ENCODE assay signal across 11 cellular contexts in the genomic region with DNA sequence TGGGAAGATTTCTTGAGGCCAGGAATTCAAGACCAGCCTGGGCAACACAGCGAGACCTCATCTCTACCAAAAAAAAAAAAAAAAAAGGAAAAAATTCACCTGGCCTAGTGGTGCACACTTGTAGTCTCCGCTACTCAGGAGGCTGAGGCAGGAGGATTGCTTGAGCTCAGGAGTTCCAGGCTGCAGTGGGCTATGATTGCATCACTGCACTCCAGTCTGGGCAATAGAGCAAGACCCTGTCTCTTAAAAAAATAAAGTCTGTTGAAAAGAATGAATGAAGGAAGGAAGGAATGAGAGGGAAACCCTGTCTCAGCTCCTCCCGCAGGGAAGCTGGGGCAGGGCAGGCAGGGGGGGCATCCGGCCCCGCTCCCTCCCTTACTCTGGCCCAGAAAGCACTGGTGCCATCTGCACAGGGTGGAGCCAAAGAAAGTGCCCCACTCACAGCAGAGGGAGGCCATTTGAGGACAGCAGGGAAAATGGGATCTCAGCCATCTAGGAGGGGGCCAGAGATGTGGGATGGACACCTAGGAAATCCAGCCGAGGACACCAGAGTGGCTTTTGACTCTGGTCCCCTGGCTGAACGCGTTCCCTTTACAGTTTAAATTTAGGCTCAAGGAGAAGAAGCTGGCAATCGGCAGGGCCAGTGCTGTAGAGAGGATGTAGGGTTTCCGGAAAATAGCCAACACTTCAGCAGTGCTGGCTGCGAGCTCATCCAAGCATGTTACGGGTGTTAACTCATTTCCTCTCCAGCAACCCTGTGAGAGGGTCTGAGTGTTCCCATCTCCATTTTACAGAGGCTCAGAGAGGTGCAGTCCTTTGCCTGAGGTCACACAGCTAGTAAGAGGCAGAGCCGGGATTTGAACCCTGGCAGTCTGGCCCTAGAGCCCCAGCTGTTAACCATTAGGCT. TPM values are rescaled to one million over a fixed set of nuclear protein-coding genes. Genes with fewer than 3 reads are reported as not detected.
DNase-seq lines count a peak whose midpoint lies in the region; ATAC-seq, FAIRE-seq and TF ChIP-seq lines count a peak whose summit lies in the region.
"Had no signal": no experiment of that assay in that cellular context is flagged by ENCODE, and none has a peak within 500 bp of the region (broad histone marks: within the 10 kb centered on the region; RNA-seq: fewer than 3 reads in every experiment).

No MANE protein-coding gene starts in this region.

- no peak for TF ChIP-seq CTCF in H1 (IDR thresholded peaks at IDR 0.05; ENCODE audit: control extremely low read depth in 1 of 3, insufficient read depth in 1 of 3, low read depth in 1 of 3, low read length in 3 of 3)

- peaks cover 0 to 24% (median 20%) of the 10 kb centered on the region in 4 experiments; a peak in 6 of 7 replicates for H3K4me1 ChIP-seq in H1 (replicated peaks in 1 of 4; ENCODE audit: control insufficient read depth in 3 of 4, insufficient read depth in 4 of 4, low read length in 3 of 4)

- peaks cover 0 to 8% of the 10 kb centered on the region in 2 experiments; a peak in 1 of 4 replicates for H3K79me2 ChIP-seq in H1 (ENCODE audit: control insufficient read depth in 1 of 2, insufficient read depth in 2 of 2, low read length in 2 of 2)

- 0 out of 2 replicates have a peak overlapping the region, but pooled peaks have one; percentile 29 for H4K8ac ChIP-seq in H1 (ENCODE audit: extremely low read depth, insufficient read depth, low read length)

- no peaks in the 10 kb centered on the region for H3K9me3 Mint-ChIP-seq in activated T-cell treated with anti-CD3 and anti-CD28 coated beads, Interleukin-2, amount 50 U/mL, for 72 hours

- POLR2A ChIA-PET in H1 (lab: Charles Lee; ENCODE audit: partially characterized antibody): interaction anchor here (0.9 to 2.0 kb wide), 5 partner anchors 8 to 23 kb away, joined by 3 to 14 read pairs (median 3); a partner anchor contains a TSS

- no peak overlapping the region for H2AFZ ChIP-seq in H1 (ENCODE audit: low read length)

- H2BK120ac ChIP-seq in H1 (replicated peaks; ENCODE audit: low read depth, low read length): no peak overlapping the region

- 0 out of 2 replicates have a peak overlapping the region, but pooled peaks have one; percentile 30 for H2AK5ac ChIP-seq in H1 (ENCODE audit: low read depth, low read length)

- WGBS in H1 (ENCODE audit: extremely low coverage in 1 of 2, insufficient coverage in 1 of 2, insufficient read length in 1 of 2, insufficient replicate concordance in 2 of 2, low coverage in 1 of 2, low lambda C conversion rate in 2 of 2, missing lambda C conversion rate in 1 of 2), 2 experiments: 84% methylated on average over 11 of the region's 13 CpGs; no CpG with 5 or more reads in 1 of the 2 experiments

- H3K9me3 ChIP-seq in H1 (ENCODE audit: insufficient read depth in 2 of 2, low read depth in 1 of 2, low read length in 1 of 2): no peaks in the 10 kb centered on the region

- H3K23me2 ChIP-seq in H1 (ENCODE audit: low read depth, low read length): peaks cover 7% of the 10 kb centered on the region; the same call in 1 of the 2 replicates

- H2BK5ac ChIP-seq in H1 (ENCODE audit: low read depth, low read length): no peak overlapping the region

- H3K36me3 Mint-ChIP-seq in activated T-cell treated with anti-CD3 and anti-CD28 coated beads, Interleukin-2, amount 50 U/mL, for 72 hours (ENCODE audit: insufficient read depth in 2 of 2): no peaks in the 10 kb centered on the region

- DNase-seq in EH (ENCODE audit: low read depth) (peak; percentile 55), KBM-7 (peak; percentile 90), H1 (ENCODE audit: low read depth in 1 of 2, low spot score in 2 of 2) (no peak), occipital lobe (lab: John Stamatoyannopoulos, UW) (peak; percentile 59)
- no peak for DNase-seq in activated T-cell treated with anti-CD3 and anti-CD28 coated beads, Interleukin-2, amount 50 U/mL, for 72 hours
- DNase-seq in activated CD4-positive, CD25-positive, alpha-beta regulatory T cell (lab: John Stamatoyannopoulos, UW): no peak
- DNase-seq: DMS79 treated with DMSO at 0.1 percent for 48 hours; stimulated activated CD4-positive, alpha-beta T cell treated with anti-CD3 and anti-CD28 coated beads, Interleukin-1b, Interleukin-23, amount 100 ng/mL, for 48 hours had no signal

- H3K79me1 ChIP-seq in H1 (ENCODE audit: low read depth, low read length): no peaks in the 10 kb centered on the region

- no peaks in the 10 kb centered on the region; a peak in 1 of 8 replicates for H3K36me3 ChIP-seq in H1 (ENCODE audit: control insufficient read depth in 2 of 4, insufficient read depth in 4 of 4, low read length in 3 of 4)

- no peak overlapping the region for H3K56ac ChIP-seq in H1 (replicated peaks; ENCODE audit: insufficient read length, low read depth, low read length)

- H2BK20ac ChIP-seq in H1 (ENCODE audit: low read length): no peak overlapping the region

- no peak overlapping the region for H3K27ac Mint-ChIP-seq in activated T-cell treated with anti-CD3 and anti-CD28 coated beads, Interleukin-2, amount 50 U/mL, for 72 hours

- no peak for FAIRE-seq in H1 (lab: Jason Lieb, UNC)
- FAIRE-seq: colon had no signal

- H3K4me1 Mint-ChIP-seq in activated T-cell treated with anti-CD3 and anti-CD28 coated beads, Interleukin-2, amount 50 U/mL, for 72 hours (ENCODE audit: low read depth): peaks cover 17% of the 10 kb centered on the region

- H3K18ac ChIP-seq in H1 (ENCODE audit: extremely low read depth, low read length): no peak overlapping the region

- no peak for TF ChIP-seq RAD21 in H1 (IDR thresholded peaks at IDR 0.05 in 1 of 2, conservative IDR thresholded peaks at IDR 0.05 in 1 of 2; ENCODE audit: low read depth in 2 of 2, low read length in 2 of 2)

- TF ChIP-seq POLR2A in H1 (IDR thresholded peaks at IDR 0.05; ENCODE audit: control extremely low read depth in 1 of 2, low read depth in 2 of 2, low read length in 2 of 2): no peak

- no peak overlapping the region for H4K5ac ChIP-seq in H1 (ENCODE audit: insufficient read length, low read depth, low read length)

- no peak overlapping the region for H3K9ac ChIP-seq in H1 (replicated peaks in 1 of 4; ENCODE audit: extremely low read depth in 1 of 4, low read depth in 3 of 4, low read length in 3 of 4)

- no peak for TF ChIP-seq EP300 in H1 (IDR thresholded peaks at IDR 0.05; ENCODE audit: borderline replicate concordance in 1 of 2, low read depth in 2 of 2, low read length in 2 of 2)

- no peak overlapping the region for H3K4me2 ChIP-seq in H1 (ENCODE audit: insufficient read depth in 1 of 2, low read depth in 2 of 2, low read length in 2 of 2)

- no peaks in the 10 kb centered on the region for H4K20me1 ChIP-seq in H1 (replicated peaks in 1 of 2; ENCODE audit: control insufficient read depth in 1 of 2, insufficient read depth in 2 of 2, low read length in 2 of 2)

- H3K23ac ChIP-seq in H1 (ENCODE audit: insufficient read length): no peak overlapping the region

- in situ Hi-C loops in KBM-7 (cut with MboI; ENCODE audit: low pct_unique_long_range_greater_than_20kb, low sequenced_read_pairs): no loop called here

- no peak overlapping the region for H3K4me3 ChIP-seq in H1 (ENCODE audit: extremely low read depth in 1 of 4, insufficient read depth in 2 of 4, low read depth in 3 of 4, low read length in 4 of 4)

- 0 out of 2 replicates have a peak overlapping the region, but pooled peaks have one; percentile 14 for H2BK12ac ChIP-seq in H1 (ENCODE audit: low read depth, low read length)

- 0 out of 2 replicates have a peak overlapping the region, but pooled peaks have one; percentile 0 for H2BK15ac ChIP-seq in H1 (ENCODE audit: low read length)

- no peak overlapping the region for H3K14ac ChIP-seq in H1 (ENCODE audit: insufficient read length)

- peaks cover 12% of the 10 kb centered on the region for H3K27me3 Mint-ChIP-seq in activated T-cell treated with anti-CD3 and anti-CD28 coated beads, Interleukin-2, amount 50 U/mL, for 72 hours (ENCODE audit: low read depth)

- no peak overlapping the region for H3K27ac ChIP-seq in H1 (ENCODE audit: low read depth, low read length)

- no peak overlapping the region for H4K91ac ChIP-seq in H1 (replicated peaks; ENCODE audit: insufficient read length, low read length)

- H3K27me3 ChIP-seq in H1 (replicated peaks in 1 of 4; ENCODE audit: control insufficient read depth in 3 of 4, extremely low read depth in 1 of 4, insufficient read depth in 3 of 4, low read length in 3 of 4): peaks cover 0 to 3% (median 1%) of the 10 kb centered on the region in 4 experiments; a peak in 2 of 7 replicates

- no peak overlapping the region for H3K4me3 Mint-ChIP-seq in activated T-cell treated with anti-CD3 and anti-CD28 coated beads, Interleukin-2, amount 50 U/mL, for 72 hours

- CTCF ChIA-PET in H1 (lab: Charles Lee; ENCODE audit: partially characterized antibody): interaction anchor here (0.7 to 1.0 kb wide), 4 partner anchors 25 to 199 kb away, joined by 3 to 5 read pairs (median 3); no protein-coding TSS in a partner anchor

- no peak overlapping the region for H3K4ac ChIP-seq in H1 (replicated peaks; ENCODE audit: insufficient read length, low read depth, low read length)

- no peak for ATAC-seq in HG03039 (IDR thresholded peaks at IDR 0.05; ENCODE audit: unreplicated experiment)
- no peak for ATAC-seq in activated T-cell treated with anti-CD3 and anti-CD28 coated beads, Interleukin-2, amount 50 U/mL, for 72 hours (replicated peaks in 1 of 2)
- no peak for ATAC-seq in HG02623 (IDR thresholded peaks at IDR 0.05; ENCODE audit: unreplicated experiment)

RNA-seq across cellular contexts. Expression of a gene that starts 3.6 kb away (rescaled TPM):
- total RNA-seq in H1 (2021; fragmentation: NEBNext Ultra II Directional; extraction: Animal tissue kit (Norgen Biotek cat#: 25700)): 12.3 and 14.7 TPM in 2 replicates
- 33.7 and 49.9 TPM in 2 replicates for polyA plus RNA-seq in H1 (2011; rRNA removed)
- polyA plus RNA-seq in H1 (2011; cell fraction: cytosol; rRNA removed): 32.0 TPM
- 86.2 TPM for polyA plus RNA-seq in H1 (2011; cell fraction: nucleus; rRNA removed)
- polyA plus RNA-seq in H1 (2012, experiment 1 of 2): 8.3 to 24.9 TPM (median 19.7 TPM) in 4 replicates
- polyA plus RNA-seq in H1 (2012, experiment 2 of 2): 19.5 TPM
- 14.3 TPM for polyA plus RNA-seq in H1 (2013, experiment 1 of 2)
- 13.3 TPM for polyA plus RNA-seq in H1 (2013, experiment 2 of 2)
- polyA minus RNA-seq in H1 (2011; rRNA and poly(A)+ RNA removed): 6.3 and 7.6 TPM in 2 replicates
- 16.4 TPM for polyA minus RNA-seq in H1 (2011; cell fraction: cytosol; rRNA and poly(A)+ RNA removed)
- 19.0 TPM for polyA minus RNA-seq in H1 (2011; cell fraction: nucleus; rRNA and poly(A)+ RNA removed)
- total RNA-seq in occipital lobe: not detected
- under 1 TPM; 0.19 to 0.30 TPM for total RNA-seq in activated T-cell treated with anti-CD3 and anti-CD28 coated beads, Interleukin-2, amount 50 U/mL, for 72 hours

RNA-seq across cellular contexts. Expression of a gene that starts 7.7 kb away (rescaled TPM):
- total RNA-seq in H1 (2021; fragmentation: NEBNext Ultra II Directional; extraction: Animal tissue kit (Norgen Biotek cat#: 25700)): 3.3 and 3.5 TPM in 2 replicates
- polyA plus RNA-seq in H1 (2011; rRNA removed): 3.1 and 4.1 TPM in 2 replicates
- 3.9 TPM for polyA plus RNA-seq in H1 (2011; cell fraction: cytosol; rRNA removed)
- polyA plus RNA-seq in H1 (2011; cell fraction: nucleus; rRNA removed): 8.6 TPM
- 2.8 to 4.5 TPM (median 3.7 TPM) in 4 replicates for polyA plus RNA-seq in H1 (2012, experiment 1 of 2)
- 2.3 TPM for polyA plus RNA-seq in H1 (2012, experiment 2 of 2)
- polyA plus RNA-seq in H1 (2013, experiment 1 of 2): 1.9 TPM
- 1.7 TPM for polyA plus RNA-seq in H1 (2013, experiment 2 of 2)
- 1.5 and 4.7 TPM in 2 replicates for polyA minus RNA-seq in H1 (2011; rRNA and poly(A)+ RNA removed)
- 3.4 TPM for polyA minus RNA-seq in H1 (2011; cell fraction: cytosol; rRNA and poly(A)+ RNA removed)
- polyA minus RNA-seq in H1 (2011; cell fraction: nucleus; rRNA and poly(A)+ RNA removed): 3.0 TPM
- total RNA-seq in occipital lobe: 1.1 TPM
- 1 to 10 TPM; 2.7 to 4.7 TPM for total RNA-seq in activated T-cell treated with anti-CD3 and anti-CD28 coated beads, Interleukin-2, amount 50 U/mL, for 72 hours

RNA-seq across cellular contexts. Expression of a gene that starts 37.8 kb away (rescaled TPM):
- total RNA-seq in H1 (2021; fragmentation: NEBNext Ultra II Directional; extraction: Animal tissue kit (Norgen Biotek cat#: 25700)): 152 and 154 TPM in 2 replicates
- 113 and 176 TPM in 2 replicates for polyA plus RNA-seq in H1 (2011; rRNA removed)
- polyA plus RNA-seq in H1 (2011; cell fraction: cytosol; rRNA removed): 103 TPM
- polyA plus RNA-seq in H1 (2011; cell fraction: nucleus; rRNA removed): 333 TPM
- polyA plus RNA-seq in H1 (2012, experiment 1 of 2): 101 to 139 TPM (median 129 TPM) in 4 replicates
- 109 TPM for polyA plus RNA-seq in H1 (2012, experiment 2 of 2)
- polyA plus RNA-seq in H1 (2013, experiment 1 of 2): 139 TPM
- polyA plus RNA-seq in H1 (2013, experiment 2 of 2): 137 TPM
- polyA minus RNA-seq in H1 (2011; rRNA and poly(A)+ RNA removed): 113 and 127 TPM in 2 replicates
- polyA minus RNA-seq in H1 (2011; cell fraction: cytosol; rRNA and poly(A)+ RNA removed): 87.8 TPM
- polyA minus RNA-seq in H1 (2011; cell fraction: nucleus; rRNA and poly(A)+ RNA removed): 91.4 TPM
- total RNA-seq in occipital lobe: 29.6 TPM
- total RNA-seq in activated T-cell treated with anti-CD3 and anti-CD28 coated beads, Interleukin-2, amount 50 U/mL, for 72 hours: 100 to 1,000 TPM; 233 to 236 TPM

Comparison
In these comparisons a context has a peak if more than half of its experiments do, and no peak if none do; other contexts are left out.
1. DNase-seq: peak in EH (single experiment), KBM-7 (single experiment) and occipital lobe (single experiment); none in H1 (0 of 2), activated T-cell treated with anti-CD3 and anti-CD28 coated beads, Interleukin-2, amount 50 U/mL, for 72 hours (0 of 2) and activated CD4-positive, CD25-positive, alpha-beta regulatory T cell (0 of 4).
2. RNA of a gene that starts 3.6 kb away (total RNA-seq): 12.3 to 14.7 TPM in H1; 0.19 to 0.30 TPM in activated T-cell treated with anti-CD3 and anti-CD28 coated beads, Interleukin-2, amount 50 U/mL, for 72 hours and not detected in occipital lobe (single experiment); every median in the first group is over 10 times any median in the second.